Comparison of ENCODE assay signal across 8 cellular contexts in genomic region chr12:14256555-14257169, GRCh38.
DNase-seq lines count a peak whose midpoint lies in the region; ATAC-seq, FAIRE-seq and TF ChIP-seq lines count a peak whose summit lies in the region.

No MANE protein-coding gene starts in this region.

- peak overlapping the region in 3 of 5 donors; percentile 51 to 65 (median 54) for H3K9ac ChIP-seq in subcutaneous abdominal adipose tissue (ENCODE audit: low read length in 5 of 5)

- no peak for FAIRE-seq in RCC 7860 (lab: Jason Lieb, UNC)

- H3K36me3 ChIP-seq in RWPE2 (ENCODE audit: low read depth) (no peaks in the 10 kb centered on the region), neutrophil (no peaks in the 10 kb centered on the region), subcutaneous abdominal adipose tissue (ENCODE audit: control insufficient read depth in 5 of 5, insufficient read depth in 5 of 5, low read length in 5 of 5) (no peaks in the 10 kb centered on the region)

- H3K4me3 ChIP-seq in GM12864 (ENCODE audit: low read depth, low read length) (no peak overlapping the region), HL-60 (replicated peaks; ENCODE audit: insufficient read depth, low read length) (no peak overlapping the region), RWPE2 (ENCODE audit: severe bottlenecking) (no peak overlapping the region), fibroblast of villous mesenchyme (ENCODE audit: low read depth, low read length) (no peak overlapping the region), neutrophil (ENCODE audit: low read depth in 1 of 2, low read length in 1 of 2) (peak overlapping the region; percentile 55), subcutaneous abdominal adipose tissue (ENCODE audit: low read depth in 1 of 5, low read length in 5 of 5) (peak overlapping the region in 3 of 5 donors; percentile 23 to 49 (median 26))

- H3K4me1 ChIP-seq in RWPE2 (ENCODE audit: insufficient read depth, poor library complexity, severe bottlenecking) (peaks cover 33% of the 10 kb centered on the region), neutrophil (ENCODE audit: control insufficient read depth in 1 of 2, insufficient read depth in 1 of 2, low read depth in 1 of 2, low read length in 1 of 2) (peaks cover 57 to 60% of the 10 kb centered on the region in 2 experiments), subcutaneous abdominal adipose tissue (ENCODE audit: control insufficient read depth in 5 of 5, insufficient read depth in 5 of 5, low read length in 5 of 5) (peaks cover 8 to 49% (median 44%) of the 10 kb centered on the region in 5 donors)

- H3K27ac ChIP-seq in HL-60 (replicated peaks) (peak overlapping the region; percentile 76), RWPE2 (ENCODE audit: poor library complexity, severe bottlenecking) (peak overlapping the region; percentile 90), neutrophil (peak overlapping the region; percentile 93), subcutaneous abdominal adipose tissue (ENCODE audit: low read depth, low read length) (peak overlapping the region; percentile 85)

- H3K9me3 ChIP-seq in RWPE2 (ENCODE audit: severe bottlenecking): no peaks in the 10 kb centered on the region
- H3K9me3 ChIP-seq in neutrophil: no peaks in the 10 kb centered on the region
- peaks cover 0 to 3% (median 0%) of the 10 kb centered on the region in 5 donors for H3K9me3 ChIP-seq in subcutaneous abdominal adipose tissue (ENCODE audit: control insufficient read depth in 5 of 5, low read length in 5 of 5)

- no peak for ATAC-seq in RWPE2 (ENCODE audit: low read depth)

- H3K27me3 ChIP-seq in HL-60 (ENCODE audit: insufficient read depth, poor library complexity, severe bottlenecking): no peaks in the 10 kb centered on the region
- no peaks in the 10 kb centered on the region for H3K27me3 ChIP-seq in RWPE2 (ENCODE audit: insufficient read depth, poor library complexity, severe bottlenecking)
- no peaks in the 10 kb centered on the region for H3K27me3 ChIP-seq in neutrophil
- H3K27me3 ChIP-seq in subcutaneous abdominal adipose tissue (ENCODE audit: control insufficient read depth in 5 of 5, insufficient read depth in 4 of 5, low read length in 5 of 5): no peaks in the 10 kb centered on the region

- peak; percentile 75 for DNase-seq in GM12864 (ENCODE audit: low read depth)
- peak; percentile 72 to 75 for DNase-seq in HL-60 (ENCODE audit: low read depth in 1 of 2, low spot score in 1 of 2)
- no peak for DNase-seq in RWPE2 (ENCODE audit: low spot score)
- peak; percentile 62 for DNase-seq in activated effector memory CD4-positive, alpha-beta T cell treated with Interleukin-2 at 50 U/mL for 16 hours
- DNase-seq in fibroblast of villous mesenchyme (ENCODE audit: low read depth): peak; percentile 90
- no peak for DNase-seq in RCC 7860 (ENCODE audit: low spot score)

- TF ChIP-seq CTCF in GM12864 (IDR thresholded peaks at IDR 0.05; ENCODE audit: low read depth, low read length, missing control alignments) (peak; percentile 71), HL-60 (IDR thresholded peaks at IDR 0.05; ENCODE audit: insufficient read depth, low read length) (peak; percentile 54), RWPE2 (IDR thresholded peaks at IDR 0.05; ENCODE audit: poor library complexity, severe bottlenecking) (peak; percentile 70), fibroblast of villous mesenchyme (IDR thresholded peaks at IDR 0.05; ENCODE audit: insufficient read depth, low read depth, low read length) (peak; percentile 86), neutrophil (IDR thresholded peaks at IDR 0.05) (peak; percentile 81)

Comparison
In these comparisons a context has a peak if more than half of its experiments do, and no peak if none do; other contexts are left out.
1. DNase-seq: peak in GM12864 (single experiment), HL-60 (2 of 2), activated effector memory CD4-positive, alpha-beta T cell treated with Interleukin-2 at 50 U/mL for 16 hours (single experiment) and fibroblast of villous mesenchyme (single experiment); none in RWPE2 (single experiment) and RCC 7860 (single experiment).
2. H3K4me3 ChIP-seq: peak in neutrophil (2 of 2) and subcutaneous abdominal adipose tissue (3 of 5); none in GM12864 (single experiment), HL-60 (single experiment), RWPE2 (single experiment) and fibroblast of villous mesenchyme (single experiment).
3. Peak in every context shown above with its lines, with median percentiles within 50 percentile points of each other: CTCF ChIP-seq and H3K27ac ChIP-seq.